ENCODE assay signal across 17 cellular contexts in genomic region chr5:113891491-113891890, GRCh38.
DNase-seq lines count a peak whose midpoint lies in the region; ATAC-seq and TF ChIP-seq lines count a peak whose summit lies in the region.
"Had no signal": no experiment of that assay in that cellular context is flagged by ENCODE, and none has a peak within 500 bp of the region (broad histone marks: within the 10 kb centered on the region; RNA-seq: fewer than 3 reads in every experiment).

No MANE protein-coding gene starts in this region.

- peaks cover 24% of the 10 kb centered on the region for H3K4me1 Mint-ChIP-seq in WTC11
- no peaks in the 10 kb centered on the region for H3K4me1 Mint-ChIP-seq in naive thymus-derived CD8-positive, alpha-beta T cell
- H3K4me1 Mint-ChIP-seq: CD4-positive, CD25-positive, alpha-beta regulatory T cell had no signal

- no peak for TF ChIP-seq POLR2A in Peyer's patch (IDR thresholded peaks at IDR 0.05)

- TF ChIP-seq CTCF in WTC11 (IDR thresholded peaks at IDR 0.05) (no peak), fibroblast of villous mesenchyme (IDR thresholded peaks at IDR 0.05; ENCODE audit: insufficient read depth, low read depth, low read length) (peak; percentile 9), Peyer's patch (IDR thresholded peaks at IDR 0.05) (no peak)

- H3K4me3 ChIP-seq in H7 (ENCODE audit: insufficient read depth, low read depth, low read length) (no peak overlapping the region), fibroblast of villous mesenchyme (ENCODE audit: low read depth, low read length) (no peak overlapping the region), Peyer's patch (no peak overlapping the region)
- H3K4me3 ChIP-seq: GM12878, HAP-1 had no signal

- H3K9me3 ChIP-seq in Peyer's patch = no peaks in the 10 kb centered on the region
- H3K9me3 ChIP-seq: HAP-1 had no signal

- POLR2A ChIA-PET in WTC11 (lab: Charles Lee) = no interaction called here
- POLR2A ChIA-PET in naive thymus-derived CD8-positive, alpha-beta T cell (lab: Charles Lee) = no interaction called here

- no peaks in the 10 kb centered on the region for H3K27me3 Mint-ChIP-seq in WTC11 (ENCODE audit: low read depth)
- peaks cover 0 to 4% (median 2%) of the 10 kb centered on the region in 5 donors for H3K27me3 Mint-ChIP-seq in naive thymus-derived CD8-positive, alpha-beta T cell
- H3K27me3 Mint-ChIP-seq: CD4-positive, CD25-positive, alpha-beta regulatory T cell had no signal

- H3K4me1 ChIP-seq in Peyer's patch = no peaks in the 10 kb centered on the region

- no peak overlapping the region for H3K4me3 Mint-ChIP-seq in WTC11
- no peak overlapping the region for H3K4me3 Mint-ChIP-seq in naive thymus-derived CD8-positive, alpha-beta T cell
- H3K4me3 Mint-ChIP-seq: CD4-positive, CD25-positive, alpha-beta regulatory T cell; CD8-positive, alpha-beta T cell had no signal

- H3K27ac ChIP-seq in Peyer's patch = no peak overlapping the region

- no peaks in the 10 kb centered on the region for H3K9me3 Mint-ChIP-seq in WTC11
- H3K9me3 Mint-ChIP-seq in naive thymus-derived CD8-positive, alpha-beta T cell = peaks cover 0 to 20% (median 0%) of the 10 kb centered on the region in 9 donors
- H3K9me3 Mint-ChIP-seq: CD8-positive, alpha-beta T cell had no signal

- H3K27ac Mint-ChIP-seq in WTC11 = no peak overlapping the region
- no peak overlapping the region for H3K27ac Mint-ChIP-seq in naive thymus-derived CD8-positive, alpha-beta T cell
- H3K27ac Mint-ChIP-seq: CD4-positive, CD25-positive, alpha-beta regulatory T cell; CD8-positive, alpha-beta T cell had no signal

- no peaks in the 10 kb centered on the region for H3K27me3 ChIP-seq in H7 (ENCODE audit: control insufficient read depth, insufficient read depth, low read length)
- no peaks in the 10 kb centered on the region for H3K27me3 ChIP-seq in Peyer's patch

- DNase-seq in H7 = peak; percentile 33
- no peak for DNase-seq in WTC11 (ENCODE audit: low spot score)
- DNase-seq in fibroblast of villous mesenchyme (ENCODE audit: low read depth) = no peak
- DNase-seq in Peyer's patch = no peak
- DNase-seq in NK-92 (lab: John Stamatoyannopoulos, UW; ENCODE audit: unreplicated experiment) = no peak
- DNase-seq in naive thymus-derived CD8-positive, alpha-beta T cell = no peak
- no peak for DNase-seq in activated effector memory CD4-positive, alpha-beta T cell treated with Interleukin-2 at 50 U/mL for 16 hours
- DNase-seq: C1 segment of cervical spinal cord; CD4-positive, CD25-positive, alpha-beta regulatory T cell; CD8-positive, alpha-beta T cell; DMS 273 treated with DMSO at 0.1 percent for 48 hours; DMS79; EL; GDM1; GOT3 had no signal

- peak; percentile 69 for ATAC-seq in WTC11
- no peak for ATAC-seq in naive thymus-derived CD8-positive, alpha-beta T cell
- ATAC-seq: CD8-positive, alpha-beta T cell; GM12878 had no signal

- H3K36me3 ChIP-seq in H7 (replicated peaks; ENCODE audit: control insufficient read depth, insufficient read depth, low read length) (no peaks in the 10 kb centered on the region), Peyer's patch (no peaks in the 10 kb centered on the region)
- H3K36me3 ChIP-seq: HAP-1 had no signal

- CTCF ChIA-PET in WTC11 (lab: Charles Lee) = interaction anchor here (1.0 to 2.0 kb wide), 4 partner anchors 17 to 279 kb away, joined by 3 to 8 read pairs (median 4); no protein-coding TSS in a partner anchor

- H3K36me3 Mint-ChIP-seq in WTC11 = no peaks in the 10 kb centered on the region
- no peaks in the 10 kb centered on the region for H3K36me3 Mint-ChIP-seq in naive thymus-derived CD8-positive, alpha-beta T cell
- H3K36me3 Mint-ChIP-seq: CD4-positive, CD25-positive, alpha-beta regulatory T cell; CD8-positive, alpha-beta T cell had no signal

TF ChIP-seq in WTC11, 78 proteins besides CTCF, POLR2A, EP300 and RAD21 (continues in another document):
- no peak for TF ChIP-seq ETV6 (CRISPR knock-in tag; IDR thresholded peaks at IDR 0.05)
- no peak for TF ChIP-seq RELA (CRISPR knock-in tag; IDR thresholded peaks at IDR 0.05; ENCODE audit: borderline replicate concordance)
- no peak for TF ChIP-seq SP1 (CRISPR knock-in tag; conservative IDR thresholded peaks at IDR 0.05)
- no peak for TF ChIP-seq JUN (CRISPR knock-in tag; IDR thresholded peaks at IDR 0.05)
- no peak for TF ChIP-seq ZNF121 (CRISPR knock-in tag; IDR thresholded peaks at IDR 0.05)
- TF ChIP-seq HMGXB4 (CRISPR knock-in tag; IDR thresholded peaks at IDR 0.05) = no peak
- no peak for TF ChIP-seq FOXK1 (CRISPR knock-in tag; IDR thresholded peaks at IDR 0.05)
- no peak for TF ChIP-seq USF2 (CRISPR knock-in tag; IDR thresholded peaks at IDR 0.05)
- no peak for TF ChIP-seq MYBL2 (CRISPR knock-in tag; IDR thresholded peaks at IDR 0.05)
- no peak for TF ChIP-seq HMGA2 (CRISPR knock-in tag; IDR thresholded peaks at IDR 0.05)
- no peak for TF ChIP-seq MXD4 (CRISPR knock-in tag; IDR thresholded peaks at IDR 0.05; ENCODE audit: borderline replicate concordance)
- no peak for TF ChIP-seq ATF1 (CRISPR knock-in tag; IDR thresholded peaks at IDR 0.05)
- no peak for TF ChIP-seq ZNF512 (CRISPR knock-in tag; IDR thresholded peaks at IDR 0.05; ENCODE audit: borderline replicate concordance)
- no peak for TF ChIP-seq ATF6 (CRISPR knock-in tag; IDR thresholded peaks at IDR 0.05)
- no peak for TF ChIP-seq ZNF138 (CRISPR knock-in tag; conservative IDR thresholded peaks at IDR 0.05)
- TF ChIP-seq E2F4 (CRISPR knock-in tag; IDR thresholded peaks at IDR 0.05; ENCODE audit: borderline replicate concordance, low read depth) = no peak
- TF ChIP-seq TCF7 (CRISPR knock-in tag; IDR thresholded peaks at IDR 0.05; ENCODE audit: low read depth) = no peak
